In genomic region chr7:95509199-95509598, GRCh38 we compare ENCODE assay signal across 8 cellular contexts. TPM values are rescaled to one million over a fixed set of nuclear protein-coding genes. Genes with fewer than 3 reads are reported as not detected.
DNase-seq lines count a peak whose midpoint lies in the region; ATAC-seq and TF ChIP-seq lines count a peak whose summit lies in the region.

No MANE protein-coding gene starts in this region.

- no peaks in the 10 kb centered on the region for H3K27me3 ChIP-seq in ascending aorta
- no peaks in the 10 kb centered on the region for H3K27me3 ChIP-seq in CD4-positive, alpha-beta T cell (ENCODE audit: control insufficient read depth, insufficient read depth, low read length)

- TF ChIP-seq CTCF in GM20000 (IDR thresholded peaks at IDR 0.05; ENCODE audit: extremely low read depth, missing control alignments) (no peak), ascending aorta (IDR thresholded peaks at IDR 0.05) (no peak)
- no peak for TF ChIP-seq CTCF in CD4-positive, alpha-beta T cell (IDR thresholded peaks at IDR 0.05)

- H3K4me1 Mint-ChIP-seq in immature natural killer cell: peaks cover 0 to 2% of the 10 kb centered on the region in 2 donors
- H3K4me1 Mint-ChIP-seq in CD4-positive, alpha-beta T cell (ENCODE audit: low read depth): no peaks in the 10 kb centered on the region

- H3K36me3 ChIP-seq in ascending aorta: no peaks in the 10 kb centered on the region

- DNase-seq in GM20000 (ENCODE audit: low spot score) (peak; percentile 38), immature natural killer cell (peak; percentile 24 to 36 (median 34)), ascending aorta (ENCODE audit: low spot score in 2 of 2) (no peak)
- no peak for DNase-seq in stimulated activated CD4-positive, alpha-beta T cell treated with anti-CD3 and anti-CD28 coated beads, Interleukin-12 subunit alpha, Interleukin-12 subunit beta, amount 100 ng/mL, for 4 hours
- DNase-seq in CD4-positive, alpha-beta T cell: no peak

- H3K4me3 ChIP-seq in ascending aorta: no peak overlapping the region

- intact Hi-C loops in ascending aorta (cut with DNase I): no loop called here
- intact Hi-C loops in CD4-positive, alpha-beta T cell (cut with DNase I, micrococcal nuclease): no loop called here

- H3K27me3 Mint-ChIP-seq in immature natural killer cell (ENCODE audit: low read depth in 3 of 3): no peaks in the 10 kb centered on the region
- H3K27me3 Mint-ChIP-seq in CD4-positive, alpha-beta T cell: no peaks in the 10 kb centered on the region

- H3K36me3 Mint-ChIP-seq in immature natural killer cell: no peaks in the 10 kb centered on the region
- no peaks in the 10 kb centered on the region for H3K36me3 Mint-ChIP-seq in CD4-positive, alpha-beta T cell (ENCODE audit: low read depth)

- H3K9me3 Mint-ChIP-seq in immature natural killer cell: no peaks in the 10 kb centered on the region
- H3K9me3 Mint-ChIP-seq in CD4-positive, alpha-beta T cell: no peaks in the 10 kb centered on the region

- no peak overlapping the region for H3K27ac ChIP-seq in ascending aorta
- H3K27ac ChIP-seq in CD4-positive, alpha-beta T cell (ENCODE audit: low read depth, low read length): no peak overlapping the region

- no peaks in the 10 kb centered on the region for H3K9me3 ChIP-seq in ascending aorta
- H3K9me3 ChIP-seq in CD4-positive, alpha-beta T cell (ENCODE audit: control insufficient read depth, low read length): no peaks in the 10 kb centered on the region

- peak; percentile 41 for ATAC-seq in HG03521 (IDR thresholded peaks at IDR 0.05; ENCODE audit: unreplicated experiment)
- ATAC-seq in SK-N-SH treated with all-trans-retinoic acid at 6 μM for 48 hours: peak; percentile 57; the same call in 2 of the 3 replicates
- no peak for ATAC-seq in HG03039 (IDR thresholded peaks at IDR 0.05; ENCODE audit: unreplicated experiment)
- ATAC-seq in CD4-positive, alpha-beta T cell (ENCODE audit: poor library complexity): no peak

- no peak overlapping the region for H3K4me3 Mint-ChIP-seq in immature natural killer cell
- H3K4me3 Mint-ChIP-seq in CD4-positive, alpha-beta T cell: no peak overlapping the region

- CTCF ChIA-PET in CD4-positive, alpha-beta T cell (lab: Charles Lee): no interaction called here

- no peaks in the 10 kb centered on the region for H3K4me1 ChIP-seq in ascending aorta

- no peak overlapping the region for H3K27ac Mint-ChIP-seq in immature natural killer cell
- H3K27ac Mint-ChIP-seq in CD4-positive, alpha-beta T cell: no peak overlapping the region

- POLR2A ChIA-PET in CD4-positive, alpha-beta T cell (lab: Charles Lee): no interaction called here

TF ChIP-seq in SK-N-SH treated with all-trans-retinoic acid at 6 μM for 48 hours, 23 proteins besides CTCF, POLR2A, EP300 and RAD21:
- TF ChIP-seq OSR1 (CRISPR knock-in tag; IDR thresholded peaks at IDR 0.05): no peak
- TF ChIP-seq CSDC2 (CRISPR knock-in tag; IDR thresholded peaks at IDR 0.05): no peak
- TF ChIP-seq ZFP30 (CRISPR knock-in tag; IDR thresholded peaks at IDR 0.05): no peak
- TF ChIP-seq PPARA (CRISPR knock-in tag; IDR thresholded peaks at IDR 0.05; ENCODE audit: borderline replicate concordance): no peak
- no peak for TF ChIP-seq SNAI2 (CRISPR knock-in tag; IDR thresholded peaks at IDR 0.05)
- no peak for TF ChIP-seq TSHZ2 (CRISPR knock-in tag; IDR thresholded peaks at IDR 0.05)
- TF ChIP-seq ZFP3 (CRISPR knock-in tag; IDR thresholded peaks at IDR 0.05): no peak
- no peak for TF ChIP-seq PATZ1 (CRISPR knock-in tag; IDR thresholded peaks at IDR 0.05; ENCODE audit: borderline replicate concordance)
- TF ChIP-seq ZNF565 (CRISPR knock-in tag; conservative IDR thresholded peaks at IDR 0.05; ENCODE audit: low read depth): no peak
- TF ChIP-seq ZNF8 (CRISPR knock-in tag; IDR thresholded peaks at IDR 0.05): no peak
- no peak for TF ChIP-seq ESRRG (CRISPR knock-in tag; IDR thresholded peaks at IDR 0.05)
- TF ChIP-seq RARB (CRISPR knock-in tag; IDR thresholded peaks at IDR 0.05): no peak
- no peak for TF ChIP-seq POU6F1 (CRISPR knock-in tag; IDR thresholded peaks at IDR 0.05; ENCODE audit: borderline replicate concordance, low read depth)
- TF ChIP-seq CREB5 (CRISPR knock-in tag; IDR thresholded peaks at IDR 0.05; ENCODE audit: low read depth): no peak

RNA-seq across cellular contexts. Expression of gene ASB4, which starts 23.5 kb away (rescaled TPM):
- polyA plus RNA-seq in immature natural killer cell: not detected
- total RNA-seq in ascending aorta: 0.11 TPM
- not detected for total RNA-seq in CD4-positive, alpha-beta T cell

Comparison
In these comparisons a context has a peak if more than half of its experiments do, and no peak if none do; other contexts are left out.
1. DNase-seq: peak in GM20000 (single experiment) and immature natural killer cell (3 of 3); none in ascending aorta (0 of 2), stimulated activated CD4-positive, alpha-beta T cell treated with anti-CD3 and anti-CD28 coated beads, Interleukin-12 subunit alpha, Interleukin-12 subunit beta, amount 100 ng/mL, for 4 hours (single experiment) and CD4-positive, alpha-beta T cell (0 of 10).
2. ATAC-seq: peak in HG03521 (single experiment) and SK-N-SH treated with all-trans-retinoic acid at 6 μM for 48 hours (single experiment); none in HG03039 (single experiment) and CD4-positive, alpha-beta T cell (single experiment).